1 cellular context compared by ENCODE assay signal in genomic region chr21:45998871-45999580, GRCh38.
TF ChIP-seq lines count a peak whose summit lies in the region.

No MANE protein-coding gene starts in this region.

TF ChIP-seq in IMR-90, 13 proteins besides CTCF, POLR2A, EP300 and RAD21 (continued from another document):
- no peak for TF ChIP-seq USF2 (IDR thresholded peaks at IDR 0.05; ENCODE audit: low read depth, low read length)
- no peak for TF ChIP-seq BHLHE40 (IDR thresholded peaks at IDR 0.05; ENCODE audit: low read depth, low read length)
- TF ChIP-seq RFX5 (IDR thresholded peaks at IDR 0.05; ENCODE audit: low read depth, low read length): no peak
- TF ChIP-seq FOS (IDR thresholded peaks at IDR 0.05; ENCODE audit: low read depth, low read length): no peak
- TF ChIP-seq RCOR1 (IDR thresholded peaks at IDR 0.05; ENCODE audit: insufficient replicate concordance, low read length): no peak
